Comparison of ENCODE assay signal across 15 cellular contexts in genomic region chr9:107612136-107612535, GRCh38.
DNase-seq lines count a peak whose midpoint lies in the region; ATAC-seq and TF ChIP-seq lines count a peak whose summit lies in the region.
"Had no signal": no experiment of that assay in that cellular context is flagged by ENCODE, and none has a peak within 500 bp of the region (broad histone marks: within the 10 kb centered on the region; RNA-seq: fewer than 3 reads in every experiment).

No MANE protein-coding gene starts in this region.

- H3K4me1 ChIP-seq in lung (ENCODE audit: control insufficient read depth in 2 of 2, insufficient read depth in 2 of 2, low read length in 2 of 2), result no peaks in the 10 kb centered on the region
- no peaks in the 10 kb centered on the region for H3K4me1 ChIP-seq in upper lobe of right lung

- H3K36me3 ChIP-seq in lung (ENCODE audit: control insufficient read depth in 2 of 2, insufficient read depth in 2 of 2, low read length in 2 of 2) (no peaks in the 10 kb centered on the region), upper lobe of right lung (no peaks in the 10 kb centered on the region)
- H3K36me3 ChIP-seq: Peyer's patch had no signal

- 21 to 59% methylated on average over 5 of the region's 5 CpGs for WGBS in lung, 2 donors

- TF ChIP-seq CTCF in lung (IDR thresholded peaks at IDR 0.05; ENCODE audit: control extremely low read depth, extremely low read depth) (no peak), upper lobe of right lung (IDR thresholded peaks at IDR 0.05) (no peak)

- H3K27ac ChIP-seq in lung (ENCODE audit: low read depth in 1 of 2, low read length in 1 of 2), result no peak overlapping the region
- no peak overlapping the region for H3K27ac ChIP-seq in upper lobe of right lung

- peak; percentile 91 to 95 for DNase-seq in NOMO-1 (lab: John Stamatoyannopoulos, UW; ENCODE audit: unreplicated experiment in 2 of 2)
- peak; percentile 79 for DNase-seq in fibroblast of gingiva (ENCODE audit: low read depth)
- peak; percentile 61 for DNase-seq in lung (ENCODE audit: low spot score)
- DNase-seq in upper lobe of right lung, result peak; percentile 80
- no peak for DNase-seq in SHP77 treated with DMSO at 0.1 percent for 48 hours (lab: John Stamatoyannopoulos, UW)
- no peak for DNase-seq in stimulated activated CD4-positive, alpha-beta T cell treated with anti-CD3 and anti-CD28 coated beads, Interleukin-4, amount 100 ng/mL, for 1 hour
- DNase-seq: activated CD4-positive, alpha-beta memory T cell treated with anti-CD3 and anti-CD28 coated beads, Interleukin-2, amount 10 ng/mL, durations not matched to agents 7 days and 5 days; activated naive CD4-positive, alpha-beta T cell treated with anti-CD3 and anti-CD28 coated beads for 36 hours; COR-L47; foreskin melanocyte; kidney glomerular epithelial cell; T-helper 9 cell had no signal

- intact Hi-C loops in upper lobe of right lung (cut with DNase I), result no loop called here

- H3K27me3 ChIP-seq in lung (ENCODE audit: control insufficient read depth, insufficient read depth) (no peaks in the 10 kb centered on the region), upper lobe of right lung (no peaks in the 10 kb centered on the region)
- H3K27me3 ChIP-seq: Peyer's patch had no signal

- no peak overlapping the region for H3K4me3 ChIP-seq in lung
- H3K4me3 ChIP-seq in upper lobe of right lung, result no peak overlapping the region
- H3K4me3 ChIP-seq: Peyer's patch had no signal

- peak; percentile 87 for ATAC-seq in lung (ENCODE audit: insufficient read depth, low FRiP score)
- peak; percentile 88 for ATAC-seq in upper lobe of right lung
- no peak for ATAC-seq in GM18873 (IDR thresholded peaks at IDR 0.05; ENCODE audit: low FRiP score, unreplicated experiment)
- ATAC-seq: stimulated activated memory B cell treated with anti-CD40 and anti-IgM and Interleukin-4, amounts not matched to agents 10 μg/mL and 1 μg/mL and 100 μg/mL, for 72 hours had no signal

- H3K9me3 ChIP-seq in lung (ENCODE audit: control insufficient read depth in 2 of 2, insufficient read depth in 1 of 2, low read length in 1 of 2), result peaks cover 0 to 2% of the 10 kb centered on the region in 2 donors
- no peaks in the 10 kb centered on the region for H3K9me3 ChIP-seq in upper lobe of right lung
- H3K9me3 ChIP-seq: Peyer's patch had no signal

Comparison
In these comparisons a context has a peak if more than half of its experiments do, and no peak if none do; other contexts are left out.
1. DNase-seq: peak in NOMO-1 (2 of 2), fibroblast of gingiva (single experiment), lung (single experiment) and upper lobe of right lung (single experiment); none in SHP77 treated with DMSO at 0.1 percent for 48 hours (single experiment) and stimulated activated CD4-positive, alpha-beta T cell treated with anti-CD3 and anti-CD28 coated beads, Interleukin-4, amount 100 ng/mL, for 1 hour (single experiment).